Comparison of ENCODE assay signal across 1 cellular context in the genomic region with DNA sequence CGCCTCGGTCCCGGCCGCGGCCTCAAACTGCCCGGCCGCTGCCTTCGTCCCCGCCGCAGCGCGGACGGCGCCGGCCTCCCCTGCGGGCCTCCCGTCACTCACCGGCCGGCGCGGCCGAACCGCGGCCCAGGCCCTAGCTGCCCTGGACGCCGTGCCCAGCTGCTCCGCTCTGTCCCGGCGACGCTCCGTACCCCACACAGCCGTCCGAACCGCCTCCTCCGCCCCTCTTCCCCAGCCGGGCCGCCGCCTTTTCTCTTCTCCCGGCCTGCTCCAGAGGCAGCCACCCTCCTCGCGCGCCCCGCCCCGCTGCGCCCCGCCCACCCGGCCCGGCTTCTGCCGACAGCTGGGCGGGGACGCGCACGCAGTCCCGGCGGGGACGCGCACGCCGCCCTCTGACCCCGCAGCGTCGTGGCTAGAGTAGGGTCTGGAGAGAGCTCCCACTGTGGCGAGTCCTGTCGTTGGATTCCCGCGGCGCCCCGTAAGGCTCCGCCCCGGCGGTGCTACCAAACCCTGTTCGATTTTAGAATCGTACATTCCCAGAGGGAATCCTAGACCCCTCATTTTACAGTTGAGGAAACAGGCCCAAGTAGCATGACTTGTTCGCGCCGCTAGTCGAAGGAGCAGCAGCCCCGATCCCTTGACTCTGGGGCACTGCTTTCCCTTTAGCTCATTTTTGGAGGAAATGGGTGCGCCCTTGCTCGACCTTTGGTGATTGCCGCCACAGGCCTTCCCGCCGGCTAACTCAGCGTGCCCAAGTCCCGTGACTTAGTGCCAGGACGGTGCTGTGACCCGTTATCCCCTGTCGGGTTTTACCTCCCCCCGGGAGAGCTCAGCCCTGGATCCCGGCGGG.
A peak's percentile ranks its signal among the peaks of the same experiment; 100 is the strongest.
TF ChIP-seq lines count a peak whose summit lies in the region.

A gene with protein sequence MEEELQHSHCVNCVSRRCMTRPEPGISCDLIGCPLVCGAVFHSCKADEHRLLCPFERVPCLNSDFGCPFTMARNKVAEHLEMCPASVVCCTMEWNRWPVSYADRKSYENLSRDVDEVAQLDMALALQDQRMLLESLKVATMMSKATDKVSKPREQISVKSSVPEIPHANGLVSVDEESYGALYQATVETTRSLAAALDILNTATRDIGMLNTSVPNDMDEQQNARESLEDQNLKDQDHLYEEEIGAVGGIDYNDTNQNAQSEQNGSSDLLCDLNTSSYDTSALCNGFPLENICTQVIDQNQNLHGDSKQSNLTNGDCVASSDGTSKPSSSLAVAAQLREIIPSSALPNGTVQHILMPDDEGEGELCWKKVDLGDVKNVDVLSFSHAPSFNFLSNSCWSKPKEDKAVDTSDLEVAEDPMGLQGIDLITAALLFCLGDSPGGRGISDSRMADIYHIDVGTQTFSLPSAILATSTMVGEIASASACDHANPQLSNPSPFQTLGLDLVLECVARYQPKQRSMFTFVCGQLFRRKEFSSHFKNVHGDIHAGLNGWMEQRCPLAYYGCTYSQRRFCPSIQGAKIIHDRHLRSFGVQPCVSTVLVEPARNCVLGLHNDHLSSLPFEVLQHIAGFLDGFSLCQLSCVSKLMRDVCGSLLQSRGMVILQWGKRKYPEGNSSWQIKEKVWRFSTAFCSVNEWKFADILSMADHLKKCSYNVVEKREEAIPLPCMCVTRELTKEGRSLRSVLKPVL (minus strand): TSS at position 295 of the 850 bp plus-strand sequence. CDS start 8,390 bp downstream, outside the sequence.

TF ChIP-seq in HepG2, 621 proteins besides CTCF, POLR2A, EP300 and RAD21 (continued from another document and continues in another):
- TF ChIP-seq, protein P1, sequence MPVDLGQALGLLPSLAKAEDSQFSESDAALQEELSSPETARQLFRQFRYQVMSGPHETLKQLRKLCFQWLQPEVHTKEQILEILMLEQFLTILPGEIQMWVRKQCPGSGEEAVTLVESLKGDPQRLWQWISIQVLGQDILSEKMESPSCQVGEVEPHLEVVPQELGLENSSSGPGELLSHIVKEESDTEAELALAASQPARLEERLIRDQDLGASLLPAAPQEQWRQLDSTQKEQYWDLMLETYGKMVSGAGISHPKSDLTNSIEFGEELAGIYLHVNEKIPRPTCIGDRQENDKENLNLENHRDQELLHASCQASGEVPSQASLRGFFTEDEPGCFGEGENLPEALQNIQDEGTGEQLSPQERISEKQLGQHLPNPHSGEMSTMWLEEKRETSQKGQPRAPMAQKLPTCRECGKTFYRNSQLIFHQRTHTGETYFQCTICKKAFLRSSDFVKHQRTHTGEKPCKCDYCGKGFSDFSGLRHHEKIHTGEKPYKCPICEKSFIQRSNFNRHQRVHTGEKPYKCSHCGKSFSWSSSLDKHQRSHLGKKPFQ (CRISPR knock-in tag; IDR thresholded peaks at IDR 0.05; ENCODE audit: insufficient replicate concordance) = no peak
- TF ChIP-seq WIZ (CRISPR knock-in tag; IDR thresholded peaks at IDR 0.05) = no peak
- TF ChIP-seq, protein P2, sequence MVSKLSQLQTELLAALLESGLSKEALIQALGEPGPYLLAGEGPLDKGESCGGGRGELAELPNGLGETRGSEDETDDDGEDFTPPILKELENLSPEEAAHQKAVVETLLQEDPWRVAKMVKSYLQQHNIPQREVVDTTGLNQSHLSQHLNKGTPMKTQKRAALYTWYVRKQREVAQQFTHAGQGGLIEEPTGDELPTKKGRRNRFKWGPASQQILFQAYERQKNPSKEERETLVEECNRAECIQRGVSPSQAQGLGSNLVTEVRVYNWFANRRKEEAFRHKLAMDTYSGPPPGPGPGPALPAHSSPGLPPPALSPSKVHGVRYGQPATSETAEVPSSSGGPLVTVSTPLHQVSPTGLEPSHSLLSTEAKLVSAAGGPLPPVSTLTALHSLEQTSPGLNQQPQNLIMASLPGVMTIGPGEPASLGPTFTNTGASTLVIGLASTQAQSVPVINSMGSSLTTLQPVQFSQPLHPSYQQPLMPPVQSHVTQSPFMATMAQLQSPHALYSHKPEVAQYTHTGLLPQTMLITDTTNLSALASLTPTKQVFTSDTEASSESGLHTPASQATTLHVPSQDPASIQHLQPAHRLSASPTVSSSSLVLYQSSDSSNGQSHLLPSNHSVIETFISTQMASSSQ (IDR thresholded peaks at IDR 0.05; ENCODE audit: low read depth) = no peak
- TF ChIP-seq, protein P2 (CRISPR knock-in tag; IDR thresholded peaks at IDR 0.05; ENCODE audit: borderline replicate concordance) = peak; percentile 58; the same call in 1 of the 2 replicates
- TF ChIP-seq ZNF510 (CRISPR knock-in tag; IDR thresholded peaks at IDR 0.05; ENCODE audit: low read depth) = no peak; the same call in 1 of the 2 replicates
- peak; percentile 25; the same call in 1 of the 2 replicates for TF ChIP-seq POGZ (CRISPR knock-in tag; IDR thresholded peaks at IDR 0.05)
- no peak for TF ChIP-seq ADNP (CRISPR knock-in tag; IDR thresholded peaks at IDR 0.05)
- peak; percentile 81; the same call in 1 of the 2 replicates for TF ChIP-seq ZNF598 (CRISPR knock-in tag; IDR thresholded peaks at IDR 0.05; ENCODE audit: borderline replicate concordance)
- TF ChIP-seq CBX1 (IDR thresholded peaks at IDR 0.05; ENCODE audit: low read depth) = no peak
- TF ChIP-seq ZNF260 (CRISPR knock-in tag; IDR thresholded peaks at IDR 0.05; ENCODE audit: borderline replicate concordance, low read depth) = 0 out of 2 replicates have a peak, but pooled peaks have one; percentile 72
- no peak; the same call in 1 of the 2 replicates for TF ChIP-seq KDM5A (IDR thresholded peaks at IDR 0.05; ENCODE audit: borderline replicate concordance, low read length)
- no peak for TF ChIP-seq ZSCAN20 (CRISPR knock-in tag; IDR thresholded peaks at IDR 0.05; ENCODE audit: borderline replicate concordance)
- 0 out of 2 replicates have a peak, but pooled peaks have one; percentile 6 for TF ChIP-seq HNF4G (IDR thresholded peaks at IDR 0.05; ENCODE audit: borderline replicate concordance, low read depth, low read length)
- TF ChIP-seq HNF4G (CRISPR knock-in tag; IDR thresholded peaks at IDR 0.05; ENCODE audit: borderline replicate concordance, low read depth) = no peak
- TF ChIP-seq RBM22 (optimal IDR thresholded peaks at IDR 0.05; ENCODE audit: low read length) = peak; percentile 59
- TF ChIP-seq, protein P3, sequence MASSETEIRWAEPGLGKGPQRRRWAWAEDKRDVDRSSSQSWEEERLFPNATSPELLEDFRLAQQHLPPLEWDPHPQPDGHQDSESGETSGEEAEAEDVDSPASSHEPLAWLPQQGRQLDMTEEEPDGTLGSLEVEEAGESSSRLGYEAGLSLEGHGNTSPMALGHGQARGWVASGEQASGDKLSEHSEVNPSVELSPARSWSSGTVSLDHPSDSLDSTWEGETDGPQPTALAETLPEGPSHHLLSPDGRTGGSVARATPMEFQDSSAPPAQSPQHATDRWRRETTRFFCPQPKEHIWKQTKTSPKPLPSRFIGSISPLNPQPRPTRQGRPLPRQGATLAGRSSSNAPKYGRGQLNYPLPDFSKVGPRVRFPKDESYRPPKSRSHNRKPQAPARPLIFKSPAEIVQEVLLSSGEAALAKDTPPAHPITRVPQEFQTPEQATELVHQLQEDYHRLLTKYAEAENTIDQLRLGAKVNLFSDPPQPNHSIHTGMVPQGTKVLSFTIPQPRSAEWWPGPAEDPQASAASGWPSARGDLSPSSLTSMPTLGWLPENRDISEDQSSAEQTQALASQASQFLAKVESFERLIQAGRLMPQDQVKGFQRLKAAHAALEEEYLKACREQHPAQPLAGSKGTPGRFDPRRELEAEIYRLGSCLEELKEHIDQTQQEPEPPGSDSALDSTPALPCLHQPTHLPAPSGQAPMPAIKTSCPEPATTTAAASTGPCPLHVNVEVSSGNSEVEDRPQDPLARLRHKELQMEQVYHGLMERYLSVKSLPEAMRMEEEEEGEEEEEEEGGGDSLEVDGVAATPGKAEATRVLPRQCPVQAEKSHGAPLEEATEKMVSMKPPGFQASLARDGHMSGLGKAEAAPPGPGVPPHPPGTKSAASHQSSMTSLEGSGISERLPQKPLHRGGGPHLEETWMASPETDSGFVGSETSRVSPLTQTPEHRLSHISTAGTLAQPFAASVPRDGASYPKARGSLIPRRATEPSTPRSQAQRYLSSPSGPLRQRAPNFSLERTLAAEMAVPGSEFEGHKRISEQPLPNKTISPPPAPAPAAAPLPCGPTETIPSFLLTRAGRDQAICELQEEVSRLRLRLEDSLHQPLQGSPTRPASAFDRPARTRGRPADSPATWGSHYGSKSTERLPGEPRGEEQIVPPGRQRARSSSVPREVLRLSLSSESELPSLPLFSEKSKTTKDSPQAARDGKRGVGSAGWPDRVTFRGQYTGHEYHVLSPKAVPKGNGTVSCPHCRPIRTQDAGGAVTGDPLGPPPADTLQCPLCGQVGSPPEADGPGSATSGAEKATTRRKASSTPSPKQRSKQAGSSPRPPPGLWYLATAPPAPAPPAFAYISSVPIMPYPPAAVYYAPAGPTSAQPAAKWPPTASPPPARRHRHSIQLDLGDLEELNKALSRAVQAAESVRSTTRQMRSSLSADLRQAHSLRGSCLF (CRISPR knock-in tag; IDR thresholded peaks at IDR 0.05; ENCODE audit: borderline replicate concordance) = no peak
- TF ChIP-seq ZFYVE20 (CRISPR knock-in tag; IDR thresholded peaks at IDR 0.05; ENCODE audit: borderline replicate concordance, low read depth) = no peak
- peak; percentile 38; the same call in 1 of the 2 replicates for TF ChIP-seq TP53 (CRISPR knock-in tag; conservative IDR thresholded peaks at IDR 0.05)
- TF ChIP-seq, protein P4, sequence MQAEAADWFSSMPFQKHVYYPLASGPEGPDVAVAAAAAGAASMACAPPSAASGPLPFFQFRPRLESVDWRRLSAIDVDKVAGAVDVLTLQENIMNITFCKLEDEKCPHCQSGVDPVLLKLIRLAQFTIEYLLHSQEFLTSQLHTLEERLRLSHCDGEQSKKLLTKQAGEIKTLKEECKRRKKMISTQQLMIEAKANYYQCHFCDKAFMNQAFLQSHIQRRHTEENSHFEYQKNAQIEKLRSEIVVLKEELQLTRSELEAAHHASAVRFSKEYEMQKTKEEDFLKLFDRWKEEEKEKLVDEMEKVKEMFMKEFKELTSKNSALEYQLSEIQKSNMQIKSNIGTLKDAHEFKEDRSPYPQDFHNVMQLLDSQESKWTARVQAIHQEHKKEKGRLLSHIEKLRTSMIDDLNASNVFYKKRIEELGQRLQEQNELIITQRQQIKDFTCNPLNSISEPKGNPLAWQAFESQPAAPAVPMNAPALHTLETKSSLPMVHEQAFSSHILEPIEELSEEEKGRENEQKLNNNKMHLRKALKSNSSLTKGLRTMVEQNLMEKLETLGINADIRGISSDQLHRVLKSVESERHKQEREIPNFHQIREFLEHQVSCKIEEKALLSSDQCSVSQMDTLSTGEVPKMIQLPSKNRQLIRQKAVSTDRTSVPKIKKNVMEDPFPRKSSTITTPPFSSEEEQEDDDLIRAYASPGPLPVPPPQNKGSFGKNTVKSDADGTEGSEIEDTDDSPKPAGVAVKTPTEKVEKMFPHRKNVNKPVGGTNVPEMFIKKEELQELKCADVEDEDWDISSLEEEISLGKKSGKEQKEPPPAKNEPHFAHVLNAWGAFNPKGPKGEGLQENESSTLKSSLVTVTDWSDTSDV (CRISPR knock-in tag; IDR thresholded peaks at IDR 0.05) = peak; percentile 76; the same call in 1 of the 2 replicates
- TF ChIP-seq REPIN1 (CRISPR knock-in tag; IDR thresholded peaks at IDR 0.05; ENCODE audit: borderline replicate concordance, low read depth) = peak; percentile 51; the same call in 1 of the 2 replicates
- TF ChIP-seq, protein P5, sequence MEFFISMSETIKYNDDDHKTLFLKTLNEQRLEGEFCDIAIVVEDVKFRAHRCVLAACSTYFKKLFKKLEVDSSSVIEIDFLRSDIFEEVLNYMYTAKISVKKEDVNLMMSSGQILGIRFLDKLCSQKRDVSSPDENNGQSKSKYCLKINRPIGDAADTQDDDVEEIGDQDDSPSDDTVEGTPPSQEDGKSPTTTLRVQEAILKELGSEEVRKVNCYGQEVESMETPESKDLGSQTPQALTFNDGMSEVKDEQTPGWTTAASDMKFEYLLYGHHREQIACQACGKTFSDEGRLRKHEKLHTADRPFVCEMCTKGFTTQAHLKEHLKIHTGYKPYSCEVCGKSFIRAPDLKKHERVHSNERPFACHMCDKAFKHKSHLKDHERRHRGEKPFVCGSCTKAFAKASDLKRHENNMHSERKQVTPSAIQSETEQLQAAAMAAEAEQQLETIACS (CRISPR knock-in tag; IDR thresholded peaks at IDR 0.05) = peak; percentile 100
- TF ChIP-seq, protein P6, sequence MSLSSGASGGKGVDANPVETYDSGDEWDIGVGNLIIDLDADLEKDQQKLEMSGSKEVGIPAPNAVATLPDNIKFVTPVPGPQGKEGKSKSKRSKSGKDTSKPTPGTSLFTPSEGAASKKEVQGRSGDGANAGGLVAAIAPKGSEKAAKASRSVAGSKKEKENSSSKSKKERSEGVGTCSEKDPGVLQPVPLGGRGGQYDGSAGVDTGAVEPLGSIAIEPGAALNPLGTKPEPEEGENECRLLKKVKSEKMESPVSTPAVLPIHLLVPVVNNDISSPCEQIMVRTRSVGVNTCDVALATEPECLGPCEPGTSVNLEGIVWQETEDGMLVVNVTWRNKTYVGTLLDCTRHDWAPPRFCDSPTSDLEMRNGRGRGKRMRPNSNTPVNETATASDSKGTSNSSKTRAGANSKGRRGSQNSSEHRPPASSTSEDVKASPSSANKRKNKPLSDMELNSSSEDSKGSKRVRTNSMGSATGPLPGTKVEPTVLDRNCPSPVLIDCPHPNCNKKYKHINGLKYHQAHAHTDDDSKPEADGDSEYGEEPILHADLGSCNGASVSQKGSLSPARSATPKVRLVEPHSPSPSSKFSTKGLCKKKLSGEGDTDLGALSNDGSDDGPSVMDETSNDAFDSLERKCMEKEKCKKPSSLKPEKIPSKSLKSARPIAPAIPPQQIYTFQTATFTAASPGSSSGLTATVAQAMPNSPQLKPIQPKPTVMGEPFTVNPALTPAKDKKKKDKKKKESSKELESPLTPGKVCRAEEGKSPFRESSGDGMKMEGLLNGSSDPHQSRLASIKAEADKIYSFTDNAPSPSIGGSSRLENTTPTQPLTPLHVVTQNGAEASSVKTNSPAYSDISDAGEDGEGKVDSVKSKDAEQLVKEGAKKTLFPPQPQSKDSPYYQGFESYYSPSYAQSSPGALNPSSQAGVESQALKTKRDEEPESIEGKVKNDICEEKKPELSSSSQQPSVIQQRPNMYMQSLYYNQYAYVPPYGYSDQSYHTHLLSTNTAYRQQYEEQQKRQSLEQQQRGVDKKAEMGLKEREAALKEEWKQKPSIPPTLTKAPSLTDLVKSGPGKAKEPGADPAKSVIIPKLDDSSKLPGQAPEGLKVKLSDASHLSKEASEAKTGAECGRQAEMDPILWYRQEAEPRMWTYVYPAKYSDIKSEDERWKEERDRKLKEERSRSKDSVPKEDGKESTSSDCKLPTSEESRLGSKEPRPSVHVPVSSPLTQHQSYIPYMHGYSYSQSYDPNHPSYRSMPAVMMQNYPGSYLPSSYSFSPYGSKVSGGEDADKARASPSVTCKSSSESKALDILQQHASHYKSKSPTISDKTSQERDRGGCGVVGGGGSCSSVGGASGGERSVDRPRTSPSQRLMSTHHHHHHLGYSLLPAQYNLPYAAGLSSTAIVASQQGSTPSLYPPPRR (CRISPR knock-in tag; IDR thresholded peaks at IDR 0.05; ENCODE audit: borderline replicate concordance) = 0 out of 2 replicates have a peak, but pooled peaks have one; percentile 39
